Comparison of ENCODE assay signal across 27 cellular contexts in genomic region chr10:87594864-87595263, GRCh38.
DNase-seq lines count a peak whose midpoint lies in the region; ATAC-seq and TF ChIP-seq lines count a peak whose summit lies in the region.
"Had no signal": no experiment of that assay in that cellular context is flagged by ENCODE, and none has a peak within 500 bp of the region (broad histone marks: within the 10 kb centered on the region; RNA-seq: fewer than 3 reads in every experiment).

No MANE protein-coding gene starts in this region.

- H3K27me3 Mint-ChIP-seq in MCF 10A (ENCODE audit: insufficient read depth, unreplicated experiment) = no peaks in the 10 kb centered on the region
- H3K27me3 Mint-ChIP-seq in activated CD4-positive, alpha-beta T cell treated with anti-CD3 and anti-CD28 coated beads, Interleukin-2, amount 10 ng/mL, durations not matched to agents 24 days and 14 days = peaks cover 21% of the 10 kb centered on the region
- H3K27me3 Mint-ChIP-seq: activated naive CD8-positive, alpha-beta T cell treated with anti-CD3 and anti-CD28 coated beads for 36 hours; CD4-positive, alpha-beta T cell had no signal

- H3K27ac ChIP-seq in mammary epithelial cell (ENCODE audit: insufficient read depth, low read depth, low read length) (no peak overlapping the region), osteoblast (ENCODE audit: low read depth, low read length) (no peak overlapping the region), aorta (ENCODE audit: low read depth in 1 of 2, low read length in 2 of 2) (no peak overlapping the region)
- H3K27ac ChIP-seq: 22Rv1, foreskin keratinocyte, SJSA1 had no signal

- DNase-seq in MCF 10A (ENCODE audit: unreplicated experiment) (peak; percentile 12), mammary epithelial cell (no peak), fibroblast of mammary gland (ENCODE audit: low read depth) (peak; percentile 17), osteoblast (ENCODE audit: insufficient read length, low spot score, missing footprints) (no peak), aorta (no peak), NCI-H82 treated with DMSO at 0.1 percent for 48 hours (lab: John Stamatoyannopoulos, UW; ENCODE audit: unreplicated experiment) (no peak)
- no peak for DNase-seq in activated CD4-positive, alpha-beta T cell treated with anti-CD3 and anti-CD28 coated beads, Interleukin-2, amount 10 ng/mL, durations not matched to agents 24 days and 14 days
- DNase-seq: activated CD8-positive, alpha-beta T cell treated with anti-CD3 and anti-CD28 coated beads for 36 hours; activated naive CD8-positive, alpha-beta T cell treated with anti-CD3 and anti-CD28 coated beads for 36 hours; activated T-cell treated with anti-CD3 and anti-CD28 coated beads for 4 hours; CD4-positive, alpha-beta T cell; EL; foreskin keratinocyte; KBM-7; midbrain; MM.1S; naive thymus-derived CD8-positive, alpha-beta T cell; NCI-H1417; NCI-H2029 treated with DMSO at 0.1 percent for 48 hours; NCI-H226; occipital lobe; stimulated activated CD4-positive, alpha-beta T cell treated with anti-CD3 and anti-CD28 coated beads, Interleukin-2, amount 100 ng/mL, for 48 hours; T-cell had no signal

- intact Hi-C loops in MCF 10A (cut with micrococcal nuclease) (no loop called here), mammary epithelial cell (cut with micrococcal nuclease) (no loop called here), aorta (cut with DNase I) (loop anchor here in 1 of 2 donors (5.0 kb wide), 1 partner anchor 48 kb away; no protein-coding TSS in a partner anchor)
- intact Hi-C loops in activated CD4-positive, alpha-beta T cell treated with anti-CD3 and anti-CD28 coated beads, Interleukin-2, amount 10 ng/mL, durations not matched to agents 24 days and 14 days (cut with micrococcal nuclease) = no loop called here

- H3K9ac ChIP-seq in mammary epithelial cell (ENCODE audit: insufficient read depth, low read length) = no peak overlapping the region

- H3K4me3 Mint-ChIP-seq in MCF 10A (ENCODE audit: unreplicated experiment) = no peak overlapping the region
- no peak overlapping the region for H3K4me3 Mint-ChIP-seq in activated CD4-positive, alpha-beta T cell treated with anti-CD3 and anti-CD28 coated beads, Interleukin-2, amount 10 ng/mL, durations not matched to agents 24 days and 14 days
- H3K4me3 Mint-ChIP-seq: activated CD8-positive, alpha-beta T cell treated with anti-CD3 and anti-CD28 coated beads for 36 hours; activated naive CD8-positive, alpha-beta T cell treated with anti-CD3 and anti-CD28 coated beads for 36 hours; CD4-positive, alpha-beta T cell; naive thymus-derived CD8-positive, alpha-beta T cell; T-cell had no signal

- H3K9me3 Mint-ChIP-seq in MCF 10A (ENCODE audit: unreplicated experiment) = no peaks in the 10 kb centered on the region
- H3K9me3 Mint-ChIP-seq in activated CD4-positive, alpha-beta T cell treated with anti-CD3 and anti-CD28 coated beads, Interleukin-2, amount 10 ng/mL, durations not matched to agents 24 days and 14 days = no peaks in the 10 kb centered on the region
- H3K9me3 Mint-ChIP-seq: activated CD8-positive, alpha-beta T cell treated with anti-CD3 and anti-CD28 coated beads for 36 hours; activated naive CD8-positive, alpha-beta T cell treated with anti-CD3 and anti-CD28 coated beads for 36 hours; CD4-positive, alpha-beta T cell; naive thymus-derived CD8-positive, alpha-beta T cell had no signal

- 18% methylated on average over 2 of the region's 2 CpGs for WGBS in mammary epithelial cell (ENCODE audit: low coverage, missing lambda C conversion rate)
- WGBS in aorta, 2 donors = 2 to 5% methylated on average over 2 of the region's 2 CpGs

- in situ Hi-C loops in mammary epithelial cell (cut with MboI; ENCODE audit: low sequenced_read_pairs in 2 of 2) = no loop called here

- dilution Hi-C loops in mammary epithelial cell (cut with HindIII; ENCODE audit: low sequenced_read_pairs) = no loop called here

- H3K27me3 ChIP-seq in mammary epithelial cell (ENCODE audit: insufficient read depth, low read length) (no peaks in the 10 kb centered on the region), osteoblast (ENCODE audit: insufficient read depth, low read length) (no peaks in the 10 kb centered on the region), aorta (ENCODE audit: control insufficient read depth in 1 of 2, insufficient read depth in 2 of 2, low read length in 1 of 2) (no peaks in the 10 kb centered on the region)
- H3K27me3 ChIP-seq: SJSA1 had no signal

- ATAC-seq in aorta (ENCODE audit: low FRiP score) = peak; percentile 36
- ATAC-seq in GM18498 (IDR thresholded peaks at IDR 0.05; ENCODE audit: unreplicated experiment) = no peak
- ATAC-seq: activated CD8-positive, alpha-beta T cell treated with anti-CD3 and anti-CD28 coated beads for 36 hours; foreskin keratinocyte; GM12878; naive thymus-derived CD8-positive, alpha-beta T cell; T-cell had no signal

- H2AFZ ChIP-seq in mammary epithelial cell (ENCODE audit: low read depth, low read length) (no peak overlapping the region), osteoblast (ENCODE audit: low read length) (peak overlapping the region; percentile 26)

- H3K36me3 Mint-ChIP-seq in MCF 10A (ENCODE audit: insufficient read depth, unreplicated experiment) = no peaks in the 10 kb centered on the region
- no peaks in the 10 kb centered on the region for H3K36me3 Mint-ChIP-seq in activated CD4-positive, alpha-beta T cell treated with anti-CD3 and anti-CD28 coated beads, Interleukin-2, amount 10 ng/mL, durations not matched to agents 24 days and 14 days (ENCODE audit: low read depth)
- H3K36me3 Mint-ChIP-seq: activated naive CD8-positive, alpha-beta T cell treated with anti-CD3 and anti-CD28 coated beads for 36 hours; T-cell had no signal

- no peak for TF ChIP-seq CTCF in MCF 10A (IDR thresholded peaks at IDR 0.05; ENCODE audit: unreplicated experiment)
- TF ChIP-seq CTCF in mammary epithelial cell (conservative IDR thresholded peaks at IDR 0.05 in 1 of 2, IDR thresholded peaks at IDR 0.05 in 1 of 2; ENCODE audit: extremely low read depth in 1 of 2, insufficient read depth in 1 of 2, low read depth in 1 of 2, low read length in 2 of 2) = no peak
- TF ChIP-seq CTCF in fibroblast of mammary gland (conservative IDR thresholded peaks at IDR 0.05; ENCODE audit: control insufficient read depth, insufficient read depth, low read depth, low read length) = no peak
- no peak for TF ChIP-seq CTCF in osteoblast (IDR thresholded peaks at IDR 0.05; ENCODE audit: extremely low read depth, low read depth, low read length)

- H4K20me1 ChIP-seq in mammary epithelial cell (ENCODE audit: insufficient read depth, low read length) = no peaks in the 10 kb centered on the region
- H4K20me1 ChIP-seq in osteoblast (ENCODE audit: insufficient read depth, low read length) = no peaks in the 10 kb centered on the region

- H3K9me3 ChIP-seq in mammary epithelial cell (replicated peaks; ENCODE audit: insufficient read depth, low read length) (no peaks in the 10 kb centered on the region), osteoblast (ENCODE audit: low read depth, low read length) (no peaks in the 10 kb centered on the region), aorta (ENCODE audit: control insufficient read depth, low read length) (no peaks in the 10 kb centered on the region)
- H3K9me3 ChIP-seq: SJSA1 had no signal

- no peak overlapping the region for H3K4me3 ChIP-seq in mammary epithelial cell (replicated peaks in 1 of 3; ENCODE audit: insufficient read depth in 1 of 3, low read depth in 2 of 3, low read length in 3 of 3)
- H3K4me3 ChIP-seq in fibroblast of mammary gland (ENCODE audit: control insufficient read depth, low read depth, low read length) = no peak overlapping the region
- H3K4me3 ChIP-seq in osteoblast (ENCODE audit: insufficient read depth, low read length) = no peak overlapping the region
- no peak overlapping the region for H3K4me3 ChIP-seq in aorta (ENCODE audit: low read length in 2 of 2)
- H3K4me3 ChIP-seq: GM12878, SJSA1 had no signal

- H3K36me3 ChIP-seq in mammary epithelial cell (ENCODE audit: insufficient read depth, low read length) (no peaks in the 10 kb centered on the region), osteoblast (ENCODE audit: insufficient read depth, low read length) (no peaks in the 10 kb centered on the region), aorta (ENCODE audit: control insufficient read depth in 1 of 2, insufficient read depth in 2 of 2, low read length in 1 of 2) (no peaks in the 10 kb centered on the region)
- H3K36me3 ChIP-seq: SJSA1 had no signal

- CTCF ChIA-PET in MCF 10A (lab: Yijun Ruan, JAX) (no interaction called here), mammary epithelial cell (lab: Charles Lee; ENCODE audit: low non-redundant PET) (no interaction called here)

- BruUV-seq in MCF 10A (replicated peaks; lab: Mats Ljungman, UMichigan) (no TSS peak), mammary epithelial cell (replicated peaks; lab: Mats Ljungman, UMichigan) (no TSS peak)

- POLR2A ChIA-PET in MCF 10A (lab: Yijun Ruan, JAX) = interaction anchor here (1.1 kb wide), 1 partner anchor 9 kb away, joined by 5 read pairs; no protein-coding TSS in a partner anchor

- H3K4me2 ChIP-seq in mammary epithelial cell (ENCODE audit: insufficient read depth, low read depth, low read length) = no peak overlapping the region
- no peak overlapping the region for H3K4me2 ChIP-seq in osteoblast (ENCODE audit: insufficient read depth, low read length)

- H3K79me2 ChIP-seq in mammary epithelial cell (ENCODE audit: insufficient read depth, low read length) (no peaks in the 10 kb centered on the region), osteoblast (ENCODE audit: insufficient read depth, low read length) (no peaks in the 10 kb centered on the region)

- peaks cover 9% of the 10 kb centered on the region for H3K4me1 ChIP-seq in mammary epithelial cell (ENCODE audit: insufficient read depth, low read length)
- H3K4me1 ChIP-seq in osteoblast (ENCODE audit: insufficient read depth, low read length) = no peaks in the 10 kb centered on the region
- no peaks in the 10 kb centered on the region for H3K4me1 ChIP-seq in aorta (ENCODE audit: control insufficient read depth in 1 of 2, insufficient read depth in 2 of 2, low read length in 2 of 2)
- H3K4me1 ChIP-seq: foreskin keratinocyte had no signal

- H3K27ac Mint-ChIP-seq in MCF 10A (ENCODE audit: low read depth, unreplicated experiment) = no peak overlapping the region
- no peak overlapping the region for H3K27ac Mint-ChIP-seq in activated CD4-positive, alpha-beta T cell treated with anti-CD3 and anti-CD28 coated beads, Interleukin-2, amount 10 ng/mL, durations not matched to agents 24 days and 14 days
- H3K27ac Mint-ChIP-seq: activated CD8-positive, alpha-beta T cell treated with anti-CD3 and anti-CD28 coated beads for 36 hours; activated naive CD8-positive, alpha-beta T cell treated with anti-CD3 and anti-CD28 coated beads for 36 hours; CD4-positive, alpha-beta T cell; naive thymus-derived CD8-positive, alpha-beta T cell; T-cell had no signal

- H3K4me1 Mint-ChIP-seq in MCF 10A (ENCODE audit: insufficient read depth, unreplicated experiment) = no peaks in the 10 kb centered on the region
- no peaks in the 10 kb centered on the region for H3K4me1 Mint-ChIP-seq in activated CD4-positive, alpha-beta T cell treated with anti-CD3 and anti-CD28 coated beads, Interleukin-2, amount 10 ng/mL, durations not matched to agents 24 days and 14 days
- H3K4me1 Mint-ChIP-seq: naive thymus-derived CD8-positive, alpha-beta T cell; T-cell had no signal

Comparison
In these comparisons a context has a peak if more than half of its experiments do, and no peak if none do; other contexts are left out.
1. DNase-seq: peak in MCF 10A (single experiment) and fibroblast of mammary gland (single experiment); none in mammary epithelial cell (single experiment), osteoblast (single experiment), aorta (0 of 2), NCI-H82 treated with DMSO at 0.1 percent for 48 hours (single experiment) and activated CD4-positive, alpha-beta T cell treated with anti-CD3 and anti-CD28 coated beads, Interleukin-2, amount 10 ng/mL, durations not matched to agents 24 days and 14 days (single experiment).